ENCODE assay signal across 36 cellular contexts in genomic region chr16:82668094-82668493, GRCh38. TPM values are rescaled to one million over a fixed set of nuclear protein-coding genes. Genes with fewer than 3 reads are reported as not detected.
"Had no signal": no experiment of that assay in that cellular context is flagged by ENCODE, and none has a peak within 500 bp of the region (broad histone marks: within the 10 kb centered on the region; RNA-seq: fewer than 3 reads in every experiment).

No MANE protein-coding gene starts in this region.

- H3K27ac ChIP-seq: adrenal gland, body of pancreas, colonic mucosa, esophagus muscularis mucosa, foreskin keratinocyte, gastrocnemius medialis, WERI-Rb-1 had no signal

- H3K9me3 Mint-ChIP-seq: activated B cell treated with CpG ODN at 0.5 μM for 24 hours; activated naive CD4-positive, alpha-beta T cell treated with anti-CD3 and anti-CD28 coated beads for 36 hours; activated naive CD4-positive, alpha-beta T cell treated with anti-CD3 and anti-CD28 coated beads, Interleukin-2, amount 50 U/mL, for 24 hours; activated naive CD8-positive, alpha-beta T cell treated with anti-CD3 and anti-CD28 coated beads, Interleukin-2, amount 50 U/mL, for 24 hours; activated T-helper 1 cell treated with anti-CD3 and anti-CD28 coated beads, Interleukin-12 subunit alpha, Interleukin-12 subunit beta, Interleukin-2, Interleukin-4 antibody, amounts not matched to agents 30 ng/mL and 10 ng/mL and 1 ng/mL, durations not matched to agents 14 hours and 24 hours and 36 hours; activated T-helper 2 cell treated with anti-CD3 and anti-CD28 coated beads, Interferon-gamma antibody, Interleukin-2, Interleukin-4, amounts not matched to agents 10 μg/mL and 5 μg/mL and 100 μg/mL, durations not matched to agents 14 hours and 24 hours and 36 hours; T-helper 2 cell treated with Interferon-gamma antibody and Interleukin-4, amounts not matched to agents 5 μg/mL and 100 μg/mL, for 36 hours had no signal

- H3K27me3 Mint-ChIP-seq: activated CD8-positive, alpha-beta memory T cell treated with anti-CD3 and anti-CD28 coated beads, Interleukin-2, amount 10 ng/mL, durations not matched to agents 7 days and 5 days; activated naive CD4-positive, alpha-beta T cell treated with anti-CD3 and anti-CD28 coated beads, Interleukin-2, amount 50 U/mL, for 24 hours; activated naive CD8-positive, alpha-beta T cell treated with anti-CD3 and anti-CD28 coated beads for 36 hours had no signal

- H3K4me3 ChIP-seq: adrenal gland, body of pancreas, colonic mucosa, esophagus muscularis mucosa, gastrocnemius medialis had no signal

- H3K27me3 ChIP-seq: adrenal gland, body of pancreas, colonic mucosa, foreskin keratinocyte, gastrocnemius medialis had no signal

- H3K4me1 Mint-ChIP-seq: activated B cell treated with CpG ODN at 0.5 μM for 24 hours; activated CD8-positive, alpha-beta memory T cell treated with anti-CD3 and anti-CD28 coated beads, Interleukin-2, amount 10 ng/mL, durations not matched to agents 7 days and 5 days; activated naive CD4-positive, alpha-beta T cell treated with anti-CD3 and anti-CD28 coated beads, Interleukin-2, amount 50 U/mL, for 24 hours; activated naive CD8-positive, alpha-beta T cell treated with anti-CD3 and anti-CD28 coated beads for 36 hours; activated naive CD8-positive, alpha-beta T cell treated with anti-CD3 and anti-CD28 coated beads, Interleukin-2, amount 50 U/mL, for 24 hours had no signal

- H3K36me3 ChIP-seq: adrenal gland, colonic mucosa, esophagus muscularis mucosa, gastrocnemius medialis, WERI-Rb-1 had no signal

- H3K9me3 ChIP-seq: adrenal gland, colonic mucosa, esophagus muscularis mucosa, gastrocnemius medialis had no signal

- H3K4me1 ChIP-seq: adrenal gland, body of pancreas, colonic mucosa, esophagus muscularis mucosa had no signal

- DNase-seq: activated B cell treated with CpG ODN at 0.5 μM for 24 hours; activated CD4-positive, alpha-beta T cell treated with anti-CD3 and anti-CD28 coated beads for 48 hours; activated CD4-positive, alpha-beta T cell treated with anti-CD3 and anti-CD28 coated beads, Interleukin-2, amount 50 U/mL, for 1 hour; activated CD4-positive, alpha-beta T cell treated with anti-CD3 and anti-CD28 coated beads, Interleukin-2, amount 50 U/mL, for 48 hours; activated CD8-positive, alpha-beta memory T cell treated with anti-CD3 and anti-CD28 coated beads, Interleukin-2, amount 10 ng/mL, durations not matched to agents 7 days and 5 days; activated CD8-positive, alpha-beta memory T cell treated with anti-CD3 and anti-CD28 coated beads, Interleukin-2, amount 50 U/mL, for 4 hours; activated CD8-positive, alpha-beta T cell treated with anti-CD3 and anti-CD28 coated beads, Interleukin-2, amount 10 ng/mL, durations not matched to agents 7 days and 5 days; activated effector memory CD4-positive, alpha-beta T cell treated with anti-CD3 and anti-CD28 coated beads, Interleukin-2, amount 50 U/mL, for 16 hours; activated naive CD4-positive, alpha-beta T cell treated with anti-CD3 and anti-CD28 coated beads for 36 hours; activated naive CD8-positive, alpha-beta T cell treated with anti-CD3 and anti-CD28 coated beads for 36 hours; activated naive CD8-positive, alpha-beta T cell treated with anti-CD3 and anti-CD28 coated beads, Interleukin-2, amount 50 U/mL, for 24 hours; activated T-cell treated with anti-CD3 and anti-CD28 coated beads, Interleukin-2, amount 50 U/mL, for 1 hour; activated T-cell treated with anti-CD3 and anti-CD28 coated beads, Interleukin-2, amount 50 U/mL, for 48 hours; adrenal gland; amygdala; aorta; body of pancreas; central memory CD4-positive, alpha-beta T cell; cerebellar nuclear complex; colonic mucosa; effector memory CD4-positive, alpha-beta T cell; erythroblast; foreskin keratinocyte; gastrocnemius medialis; glutamatergic neuron; T-helper 1 cell; T-helper 17 cell; T1000; WERI-Rb-1 had no signal

- H3K27ac Mint-ChIP-seq: activated B cell treated with CpG ODN at 0.5 μM for 24 hours; activated CD8-positive, alpha-beta memory T cell treated with anti-CD3 and anti-CD28 coated beads, Interleukin-2, amount 10 ng/mL, durations not matched to agents 7 days and 5 days; activated CD8-positive, alpha-beta T cell treated with anti-CD3 and anti-CD28 coated beads, Interleukin-2, amount 10 ng/mL, durations not matched to agents 7 days and 5 days; activated naive CD4-positive, alpha-beta T cell treated with anti-CD3 and anti-CD28 coated beads for 36 hours; activated naive CD4-positive, alpha-beta T cell treated with anti-CD3 and anti-CD28 coated beads, Interleukin-2, amount 50 U/mL, for 24 hours; activated naive CD8-positive, alpha-beta T cell treated with anti-CD3 and anti-CD28 coated beads for 36 hours; activated naive CD8-positive, alpha-beta T cell treated with anti-CD3 and anti-CD28 coated beads, Interleukin-2, amount 50 U/mL, for 24 hours; activated T-helper 1 cell treated with anti-CD3 and anti-CD28 coated beads, Interleukin-12 subunit alpha, Interleukin-12 subunit beta, Interleukin-2, Interleukin-4 antibody, amounts not matched to agents 30 ng/mL and 10 ng/mL and 1 ng/mL, durations not matched to agents 14 hours and 24 hours and 36 hours; activated T-helper 2 cell treated with anti-CD3 and anti-CD28 coated beads, Interferon-gamma antibody, Interleukin-2, Interleukin-4, amounts not matched to agents 10 μg/mL and 5 μg/mL and 100 μg/mL, durations not matched to agents 14 hours and 24 hours and 36 hours; T-helper 17 cell; T-helper 2 cell treated with Interferon-gamma antibody and Interleukin-4, amounts not matched to agents 5 μg/mL and 100 μg/mL, for 36 hours had no signal

- H3K4me3 Mint-ChIP-seq: activated B cell treated with CpG ODN at 0.5 μM for 24 hours; activated CD8-positive, alpha-beta memory T cell treated with anti-CD3 and anti-CD28 coated beads, Interleukin-2, amount 10 ng/mL, durations not matched to agents 7 days and 5 days; activated CD8-positive, alpha-beta T cell treated with anti-CD3 and anti-CD28 coated beads, Interleukin-2, amount 10 ng/mL, durations not matched to agents 7 days and 5 days; activated naive CD4-positive, alpha-beta T cell treated with anti-CD3 and anti-CD28 coated beads for 36 hours; activated naive CD4-positive, alpha-beta T cell treated with anti-CD3 and anti-CD28 coated beads, Interleukin-2, amount 50 U/mL, for 24 hours; activated naive CD8-positive, alpha-beta T cell treated with anti-CD3 and anti-CD28 coated beads for 36 hours; activated naive CD8-positive, alpha-beta T cell treated with anti-CD3 and anti-CD28 coated beads, Interleukin-2, amount 50 U/mL, for 24 hours; activated T-helper 1 cell treated with anti-CD3 and anti-CD28 coated beads, Interleukin-12 subunit alpha, Interleukin-12 subunit beta, Interleukin-2, Interleukin-4 antibody, amounts not matched to agents 30 ng/mL and 10 ng/mL and 1 ng/mL, durations not matched to agents 14 hours and 24 hours and 36 hours; T-helper 17 cell; T-helper 2 cell treated with Interferon-gamma antibody and Interleukin-4, amounts not matched to agents 5 μg/mL and 100 μg/mL, for 36 hours had no signal

- H3K36me3 Mint-ChIP-seq: activated CD8-positive, alpha-beta memory T cell treated with anti-CD3 and anti-CD28 coated beads, Interleukin-2, amount 10 ng/mL, durations not matched to agents 7 days and 5 days; activated naive CD4-positive, alpha-beta T cell treated with anti-CD3 and anti-CD28 coated beads, Interleukin-2, amount 50 U/mL, for 24 hours; activated naive CD8-positive, alpha-beta T cell treated with anti-CD3 and anti-CD28 coated beads for 36 hours had no signal

- ATAC-seq: activated CD4-positive, CD25-positive, alpha-beta regulatory T cell treated with anti-CD3 and anti-CD28 coated beads, Interleukin-2, amount 50 U/mL, for 24 hours; activated CD8-positive, alpha-beta memory T cell treated with anti-CD3 and anti-CD28 coated beads, Interleukin-2, amount 10 ng/mL, durations not matched to agents 7 days and 5 days; activated CD8-positive, alpha-beta T cell treated with anti-CD3 and anti-CD28 coated beads, Interleukin-2, amount 10 ng/mL, durations not matched to agents 7 days and 5 days; activated naive CD8-positive, alpha-beta T cell treated with anti-CD3 and anti-CD28 coated beads, Interleukin-2, amount 50 U/mL, for 24 hours; body of pancreas; foreskin keratinocyte; gastrocnemius medialis; T-helper 17 cell had no signal

RNA-seq across cellular contexts. Expression of gene CDH13, which starts 41.3 kb away (rescaled TPM):
- total RNA-seq: activated B cell treated with CpG ODN at 0.5 μM for 24 hours; activated CD8-positive, alpha-beta memory T cell treated with anti-CD3 and anti-CD28 coated beads for 36 hours; activated CD8-positive, alpha-beta memory T cell treated with anti-CD3 and anti-CD28 coated beads, Interleukin-2, amount 10 ng/mL, durations not matched to agents 7 days and 5 days; activated CD8-positive, alpha-beta T cell treated with anti-CD3 and anti-CD28 coated beads, Interleukin-2, amount 10 ng/mL, durations not matched to agents 7 days and 5 days; activated naive CD4-positive, alpha-beta T cell treated with anti-CD3 and anti-CD28 coated beads for 36 hours; activated naive CD8-positive, alpha-beta T cell treated with anti-CD3 and anti-CD28 coated beads for 36 hours; activated T-helper 1 cell treated with anti-CD3 and anti-CD28 coated beads, Interleukin-12 subunit alpha, Interleukin-12 subunit beta, Interleukin-2, Interleukin-4 antibody, amounts not matched to agents 30 ng/mL and 10 ng/mL and 1 ng/mL, durations not matched to agents 14 hours and 24 hours and 36 hours; activated T-helper 2 cell treated with anti-CD3 and anti-CD28 coated beads, Interferon-gamma antibody, Interleukin-2, Interleukin-4, amounts not matched to agents 10 μg/mL and 5 μg/mL and 100 μg/mL, durations not matched to agents 14 hours and 24 hours and 36 hours; T-helper 17 cell had no signal
